ENCODE assay signal across 15 cellular contexts in genomic region chr5:169020102-169020501, GRCh38.
DNase-seq lines count a peak whose midpoint lies in the region; ATAC-seq, FAIRE-seq and TF ChIP-seq lines count a peak whose summit lies in the region.
"Had no signal": no experiment of that assay in that cellular context is flagged by ENCODE, and none has a peak within 500 bp of the region (broad histone marks: within the 10 kb centered on the region; RNA-seq: fewer than 3 reads in every experiment).

No MANE protein-coding gene starts in this region.

- H3K9ac ChIP-seq in endodermal cell (ENCODE audit: extremely low read depth, low read length, poor library complexity, severe bottlenecking): no peak overlapping the region

- peaks cover 4% of the 10 kb centered on the region for H3K4me1 Mint-ChIP-seq in endodermal cell
- peaks cover 23% of the 10 kb centered on the region for H3K4me1 Mint-ChIP-seq in nephron

- no peak for FAIRE-seq in frontal cortex (lab: Jason Lieb, UNC)

- H3K9me3 Mint-ChIP-seq in endodermal cell (no peaks in the 10 kb centered on the region), nephron (no peaks in the 10 kb centered on the region)
- H3K9me3 Mint-ChIP-seq: activated T-helper 1 cell treated with anti-CD3 and anti-CD28 coated beads, Interleukin-12 subunit alpha, Interleukin-12 subunit beta, Interleukin-2, Interleukin-4 antibody, amounts not matched to agents 30 ng/mL and 10 ng/mL and 1 ng/mL, durations not matched to agents 14 hours and 24 hours and 36 hours; CD4-positive, alpha-beta T cell had no signal

- H3K4me1 ChIP-seq in endodermal cell (ENCODE audit: control insufficient read depth, insufficient read depth, low read length): no peaks in the 10 kb centered on the region

- H3K36me3 Mint-ChIP-seq in endodermal cell (ENCODE audit: low read depth) (no peaks in the 10 kb centered on the region), nephron (ENCODE audit: low read depth) (peaks cover 5% of the 10 kb centered on the region)

- 30 to 37% methylated on average over 2 of the region's 2 CpGs for WGBS in endodermal cell (ENCODE audit: insufficient coverage in 1 of 2, insufficient read length in 1 of 2), 2 experiments

- no peak for TF ChIP-seq CTCF in endodermal cell (conservative IDR thresholded peaks at IDR 0.05)
- no peak for TF ChIP-seq CTCF in nephron (IDR thresholded peaks at IDR 0.05; ENCODE audit: unreplicated experiment in 3 of 3)

- H3K27me3 Mint-ChIP-seq in endodermal cell (ENCODE audit: insufficient read depth) (peaks cover 46% of the 10 kb centered on the region), nephron (ENCODE audit: low read depth) (peaks cover 5% of the 10 kb centered on the region)

- peaks cover 36% of the 10 kb centered on the region for H3K27me3 ChIP-seq in endodermal cell (ENCODE audit: control insufficient read depth, insufficient read depth, low read length, poor library complexity, severe bottlenecking)

- H3K36me3 ChIP-seq in endodermal cell (ENCODE audit: control insufficient read depth, insufficient read depth, low read length): no peaks in the 10 kb centered on the region

- no peak overlapping the region for H3K27ac ChIP-seq in endodermal cell (ENCODE audit: low read depth, low read length)
- H3K27ac ChIP-seq: epithelial cell of prostate had no signal

- H3K27ac Mint-ChIP-seq in endodermal cell: no peak overlapping the region
- H3K27ac Mint-ChIP-seq in nephron: peak overlapping the region; percentile 34 to 67 (median 49)
- H3K27ac Mint-ChIP-seq: activated T-helper 1 cell treated with anti-CD3 and anti-CD28 coated beads, Interleukin-12 subunit alpha, Interleukin-12 subunit beta, Interleukin-2, Interleukin-4 antibody, amounts not matched to agents 30 ng/mL and 10 ng/mL and 1 ng/mL, durations not matched to agents 14 hours and 24 hours and 36 hours; CD4-positive, alpha-beta T cell had no signal

- peak; percentile 21 for DNase-seq in EH (ENCODE audit: low read depth)
- DNase-seq in NCI-H82 (lab: John Stamatoyannopoulos, UW): peak; percentile 50
- DNase-seq in endodermal cell: no peak
- DNase-seq in NCI-H1694 (lab: John Stamatoyannopoulos, UW): no peak
- DNase-seq in T1000 (lab: John Stamatoyannopoulos, UW): no peak
- no peak for DNase-seq in frontal cortex (ENCODE audit: low spot score in 2 of 2)
- DNase-seq: activated CD4-positive, alpha-beta T cell treated with anti-CD3 and anti-CD28 coated beads for 4 hours; CD4-positive, alpha-beta T cell; NCI-H1417; NCI-H774; right cardiac atrium had no signal

- H3K4me3 ChIP-seq in endodermal cell (ENCODE audit: low read length): peak overlapping the region; percentile 33

- no peak overlapping the region for H3K4me3 Mint-ChIP-seq in endodermal cell
- H3K4me3 Mint-ChIP-seq in nephron: no peak overlapping the region
- H3K4me3 Mint-ChIP-seq: activated T-helper 1 cell treated with anti-CD3 and anti-CD28 coated beads, Interleukin-12 subunit alpha, Interleukin-12 subunit beta, Interleukin-2, Interleukin-4 antibody, amounts not matched to agents 30 ng/mL and 10 ng/mL and 1 ng/mL, durations not matched to agents 14 hours and 24 hours and 36 hours; CD4-positive, alpha-beta T cell had no signal

- H3K9me3 ChIP-seq in endodermal cell (ENCODE audit: control insufficient read depth, low read length): no peaks in the 10 kb centered on the region

- no peak for ATAC-seq in HG02885 (IDR thresholded peaks at IDR 0.05; ENCODE audit: poor library complexity, unreplicated experiment)

Comparison
In these comparisons a context has a peak if more than half of its experiments do, and no peak if none do; other contexts are left out.
1. DNase-seq: peak in EH (single experiment) and NCI-H82 (single experiment); none in endodermal cell (single experiment), NCI-H1694 (single experiment), T1000 (single experiment) and frontal cortex (0 of 2).